8 cellular contexts compared by ENCODE assay signal in the genomic region with DNA sequence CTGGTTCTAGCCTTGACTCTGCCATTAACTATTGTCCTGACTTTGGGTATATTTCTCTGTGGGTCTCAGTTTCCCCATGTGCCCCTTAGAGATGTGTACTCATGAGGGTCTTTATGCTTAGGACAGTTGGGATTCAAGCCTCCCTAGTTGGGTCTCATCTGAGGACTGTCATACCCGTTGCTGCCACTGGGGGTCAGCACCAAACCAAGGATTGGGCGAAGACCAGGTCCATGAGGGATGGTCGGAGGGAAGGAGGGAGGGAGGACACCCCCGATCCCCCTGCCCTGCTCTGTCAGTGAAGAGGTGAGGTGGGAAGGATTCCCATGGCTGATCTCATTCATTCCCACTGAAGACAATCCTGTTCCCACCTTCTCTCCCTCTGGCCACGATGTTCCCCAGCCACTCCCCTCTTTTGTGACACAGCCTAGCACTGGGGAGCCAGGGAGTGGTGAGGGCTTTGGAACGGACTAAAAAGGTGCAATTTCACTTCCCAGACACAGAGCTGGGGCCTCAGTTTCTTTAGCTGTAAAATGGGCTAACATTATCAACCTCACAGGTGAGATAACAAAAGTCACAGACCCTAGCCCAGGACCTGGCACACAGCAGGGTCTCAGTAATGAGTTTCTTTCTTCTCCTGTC. TPM values are rescaled to one million over a fixed set of nuclear protein-coding genes. Genes with fewer than 3 reads are reported as not detected.
DNase-seq lines count a peak whose midpoint lies in the region; ATAC-seq and TF ChIP-seq lines count a peak whose summit lies in the region.

No MANE protein-coding gene starts in this region.

- H3K9me2 ChIP-seq in OCI-LY7 (ENCODE audit: insufficient read depth, low read length), result no peaks in the 10 kb centered on the region

- TF ChIP-seq CTCF in OCI-LY7 (conservative IDR thresholded peaks at IDR 0.05; ENCODE audit: low read length) (peak; percentile 97), neutrophil (IDR thresholded peaks at IDR 0.05) (peak; percentile 93), thoracic aorta (IDR thresholded peaks at IDR 0.05) (peak; percentile 97)

- intact Hi-C loops in OCI-LY7 (cut with micrococcal nuclease; ENCODE audit: unreplicated experiment), result loop anchor here (1.0 kb wide), 1 partner anchor 87 kb away; no protein-coding TSS in a partner anchor

- H3K36me3 Mint-ChIP-seq in activated T-cell treated with anti-CD3 and anti-CD28 coated beads, Interleukin-2, amount 50 U/mL, for 4 hours (ENCODE audit: insufficient read depth), result no peaks in the 10 kb centered on the region

- H3K4me1 ChIP-seq in OCI-LY7 (ENCODE audit: insufficient read depth, low read length, poor library complexity, severe bottlenecking), result no peaks in the 10 kb centered on the region
- H3K4me1 ChIP-seq in neutrophil (ENCODE audit: control insufficient read depth in 1 of 2, insufficient read depth in 1 of 2, low read depth in 1 of 2, low read length in 1 of 2), result no peaks in the 10 kb centered on the region
- H3K4me1 ChIP-seq in thoracic aorta (ENCODE audit: control insufficient read depth in 1 of 2, low read depth in 2 of 2), result peaks cover 0 to 11% of the 10 kb centered on the region in 2 donors

- ATAC-seq in GM19452 (IDR thresholded peaks at IDR 0.05; ENCODE audit: unreplicated experiment) (peak; percentile 48), thoracic aorta (ENCODE audit: insufficient number of reproducible peaks, low FRiP score, low read depth) (no peak), HG03025 (IDR thresholded peaks at IDR 0.05; ENCODE audit: low FRiP score, unreplicated experiment) (no peak)
- peak; percentile 84 to 92 for ATAC-seq in activated T-cell treated with anti-CD3 and anti-CD28 coated beads, Interleukin-2, amount 50 U/mL, for 4 hours

- H4K20me1 ChIP-seq in OCI-LY7 (ENCODE audit: insufficient read depth, low read length), result no peaks in the 10 kb centered on the region

- H3K9me3 ChIP-seq in OCI-LY7 (ENCODE audit: low read length), result no peaks in the 10 kb centered on the region
- H3K9me3 ChIP-seq in neutrophil, result no peaks in the 10 kb centered on the region
- H3K9me3 ChIP-seq in thoracic aorta, result no peaks in the 10 kb centered on the region

- no peaks in the 10 kb centered on the region for H3K36me3 ChIP-seq in OCI-LY7 (ENCODE audit: insufficient read depth, low read length)
- no peaks in the 10 kb centered on the region for H3K36me3 ChIP-seq in neutrophil
- H3K36me3 ChIP-seq in thoracic aorta, result no peaks in the 10 kb centered on the region

- no peaks in the 10 kb centered on the region for H3K9me3 Mint-ChIP-seq in activated T-cell treated with anti-CD3 and anti-CD28 coated beads, Interleukin-2, amount 50 U/mL, for 4 hours

- POLR2A ChIA-PET in OCI-LY7 (lab: Charles Lee), result interaction anchor here (1.1 kb wide), 1 partner anchor 11 kb away, joined by 3 read pairs; no protein-coding TSS in a partner anchor

- H3K79me2 ChIP-seq in OCI-LY7 (ENCODE audit: insufficient read depth, low read depth, low read length), result no peaks in the 10 kb centered on the region

- CTCF ChIA-PET in OCI-LY7 (lab: Charles Lee; ENCODE audit: unreplicated experiment), result interaction anchor here (0.7 to 1.1 kb wide), 2 partner anchors 86 to 92 kb away, joined by 3 read pairs; no protein-coding TSS in a partner anchor

- H3K27me3 ChIP-seq in neutrophil (peaks cover 11% of the 10 kb centered on the region), thoracic aorta (replicated peaks; ENCODE audit: insufficient read depth) (no peaks in the 10 kb centered on the region)

- no peaks in the 10 kb centered on the region for H3K4me1 Mint-ChIP-seq in activated T-cell treated with anti-CD3 and anti-CD28 coated beads, Interleukin-2, amount 50 U/mL, for 4 hours (ENCODE audit: low read depth)

- H3K4me2 ChIP-seq in OCI-LY7 (ENCODE audit: low read length), result no peak overlapping the region

- H3K4me3 Mint-ChIP-seq in activated T-cell treated with anti-CD3 and anti-CD28 coated beads, Interleukin-2, amount 50 U/mL, for 4 hours, result no peak overlapping the region

- H2AFZ ChIP-seq in OCI-LY7 (ENCODE audit: low read length), result no peak overlapping the region

- H3K4me3 ChIP-seq in OCI-LY7 (ENCODE audit: low read depth, low read length, poor library complexity, severe bottlenecking) (no peak overlapping the region), neutrophil (ENCODE audit: low read depth in 1 of 2, low read length in 1 of 2) (no peak overlapping the region), thoracic aorta (no peak overlapping the region)

- DNase-seq in CD1c-positive myeloid dendritic cell (ENCODE audit: extremely low spot score) (peak; percentile 69), OCI-LY7 (ENCODE audit: low spot score) (peak; percentile 66), fibroblast of peridontal ligament (ENCODE audit: extremely low read depth) (peak; percentile 42), thoracic aorta (ENCODE audit: low spot score) (no peak)
- DNase-seq in activated T-cell treated with anti-CD3 and anti-CD28 coated beads, Interleukin-2, amount 50 U/mL, for 4 hours, result peak; percentile 76

- H3K27ac ChIP-seq in OCI-LY7 (ENCODE audit: low read depth, low read length, poor library complexity, severe bottlenecking) (no peak overlapping the region), neutrophil (no peak overlapping the region), thoracic aorta (no peak overlapping the region)

- BruUV-seq in OCI-LY7 (replicated peaks; lab: Mats Ljungman, UMichigan), result no TSS peak

- no peaks in the 10 kb centered on the region for H3K27me3 Mint-ChIP-seq in activated T-cell treated with anti-CD3 and anti-CD28 coated beads, Interleukin-2, amount 50 U/mL, for 4 hours (ENCODE audit: low read depth)

RNA-seq across cellular contexts. Expression of gene KLHL35, which starts 12.4 kb away (rescaled TPM):
- not detected in 2 replicates for total RNA-seq in OCI-LY7 (2014; rRNA removed; shearing (Covaris generic))
- total RNA-seq in OCI-LY7 (2022) (0.21 TPM in 1 of 2 replicates, not detected in the other), thoracic aorta (1 to 10 TPM; 6.8 to 7.9 TPM)
- total RNA-seq in activated T-cell treated with anti-CD3 and anti-CD28 coated beads, Interleukin-2, amount 50 U/mL, for 4 hours, result 1 to 10 TPM in 2 of 3 donors, under 1 TPM in 1; 0.98 to 1.5 (median 1.3) TPM

RNA-seq across cellular contexts. Expression of gene RPS3, which starts 46.1 kb away (rescaled TPM):
- 3,268 and 3,417 TPM in 2 replicates for total RNA-seq in OCI-LY7 (2014; rRNA removed; shearing (Covaris generic))
- total RNA-seq in OCI-LY7 (2022), result 4,392 and 4,414 TPM in 2 replicates
- 1,000 to 10,000 TPM; 4,010 to 4,371 (median 4,184) TPM for total RNA-seq in activated T-cell treated with anti-CD3 and anti-CD28 coated beads, Interleukin-2, amount 50 U/mL, for 4 hours
- 100 to 1,000 TPM; 560 to 708 TPM for total RNA-seq in thoracic aorta

Comparison
In these comparisons a context has a peak if more than half of its experiments do, and no peak if none do; other contexts are left out.
1. ATAC-seq: peak in GM19452 (single experiment) and activated T-cell treated with anti-CD3 and anti-CD28 coated beads, Interleukin-2, amount 50 U/mL, for 4 hours (2 of 2); none in thoracic aorta (single experiment) and HG03025 (single experiment).
2. RNA of gene RPS3, which starts 46.1 kb away (total RNA-seq): 3,268 to 4,414 TPM in OCI-LY7 and 4,010 to 4,371 TPM in activated T-cell treated with anti-CD3 and anti-CD28 coated beads, Interleukin-2, amount 50 U/mL, for 4 hours; 560 to 708 TPM in thoracic aorta; every median in the first group is over 4 times any median in the second.
3. Peak in every context shown above with its lines, with median percentiles within 50 percentile points of each other: CTCF ChIP-seq.